Comparison of ENCODE assay signal across 1 cellular context in genomic region chr13:110128546-110128945, GRCh38.
A peak's percentile ranks its signal among the peaks of the same experiment; 100 is the strongest.
TF ChIP-seq lines count a peak whose summit lies in the region.

No MANE protein-coding gene starts in this region.

TF ChIP-seq in GM12878, 131 proteins besides CTCF, POLR2A, EP300 and RAD21 (continued from another document):
- TF ChIP-seq WRNIP1 (IDR thresholded peaks at IDR 0.05; ENCODE audit: borderline replicate concordance, low read depth, low read length) (no peak), ELK1 (IDR thresholded peaks at IDR 0.05; ENCODE audit: low read depth, low read length) (no peak), SPI1 (IDR thresholded peaks at IDR 0.05; ENCODE audit: borderline replicate concordance, insufficient read depth, low read depth, low read length) (peak; percentile 34; the same call in 1 of the 2 replicates), KDM1A (IDR thresholded peaks at IDR 0.05; ENCODE audit: borderline replicate concordance) (no peak)
TF ChIP-seq in GM12878: peak in this region for 5.
